Comparison of ENCODE assay signal across 11 cellular contexts in the genomic region with DNA sequence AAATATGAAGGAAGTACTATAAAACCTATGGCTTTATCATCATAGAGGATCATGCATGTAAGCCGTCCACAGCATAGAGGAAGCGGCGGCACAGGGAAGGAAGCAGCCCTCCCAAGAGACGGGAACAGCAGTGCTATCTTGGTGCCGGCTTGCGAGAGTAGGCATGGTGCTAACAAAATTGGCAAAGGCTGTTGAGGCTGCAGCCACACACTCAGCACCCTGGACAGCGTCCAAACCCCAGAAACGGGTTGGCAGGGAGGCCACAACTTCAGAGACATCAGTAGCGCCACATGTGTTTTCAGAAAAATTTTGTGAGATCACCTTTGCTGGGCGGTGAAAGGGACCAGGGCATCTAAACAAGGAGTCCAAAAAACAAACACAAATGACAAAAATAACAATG. TPM values are rescaled to one million over a fixed set of nuclear protein-coding genes. Genes with fewer than 3 reads are reported as not detected.
DNase-seq lines count a peak whose midpoint lies in the region; ATAC-seq and TF ChIP-seq lines count a peak whose summit lies in the region.
"Had no signal": no experiment of that assay in that cellular context is flagged by ENCODE, and none has a peak within 500 bp of the region (broad histone marks: within the 10 kb centered on the region; RNA-seq: fewer than 3 reads in every experiment).

No MANE protein-coding gene starts in this region.

- peaks cover 4 to 19% (median 13%) of the 10 kb centered on the region in 5 donors for H3K9me3 Mint-ChIP-seq in CD8-positive, alpha-beta memory T cell
- H3K9me3 Mint-ChIP-seq in activated CD4-positive, alpha-beta memory T cell treated with anti-CD3 and anti-CD28 coated beads for 36 hours: peaks cover 15% of the 10 kb centered on the region
- H3K9me3 Mint-ChIP-seq: T-helper 1 cell treated with Interleukin-12 subunit alpha and Interleukin-12 subunit beta and Interleukin-4 antibody, amounts not matched to agents 30 μg/mL and 1 μg/mL, for 36 hours had no signal

- no peak overlapping the region for H2BK15ac ChIP-seq in mesenchymal stem cell (ENCODE audit: low read depth, poor library complexity, severe bottlenecking)

- H4K20me1 ChIP-seq in Loucy (ENCODE audit: insufficient read depth, low read length, poor library complexity, severe bottlenecking): peaks cover 4% of the 10 kb centered on the region

- H3F3A ChIP-seq in Loucy (ENCODE audit: low read depth): peaks cover 5% of the 10 kb centered on the region

- no peaks in the 10 kb centered on the region for H3K36me3 Mint-ChIP-seq in CD8-positive, alpha-beta memory T cell
- H3K36me3 Mint-ChIP-seq in activated CD4-positive, alpha-beta memory T cell treated with anti-CD3 and anti-CD28 coated beads for 36 hours: no peaks in the 10 kb centered on the region

- in situ Hi-C loops in astrocyte of the spinal cord (cut with HindIII; ENCODE audit: low sequenced_read_pairs): no loop called here

- H3K9me3 ChIP-seq in Loucy (ENCODE audit: insufficient read depth, low read depth, low read length) (no peaks in the 10 kb centered on the region), mesenchymal stem cell (ENCODE audit: control insufficient read depth, low read length) (peaks cover 10% of the 10 kb centered on the region)
- no peaks in the 10 kb centered on the region for H3K9me3 ChIP-seq in CD8-positive, alpha-beta memory T cell (ENCODE audit: low read length)

- H3K9ac ChIP-seq in Loucy (ENCODE audit: low read depth, low read length, poor library complexity, severe bottlenecking) (no peak overlapping the region), mesenchymal stem cell (ENCODE audit: low read length) (no peak overlapping the region)

- no peak overlapping the region for H3K14ac ChIP-seq in mesenchymal stem cell (ENCODE audit: low read length in 2 of 2)

- H3K4me3 ChIP-seq in Loucy (ENCODE audit: low read length, poor library complexity, severe bottlenecking): peak overlapping the region; percentile 50
- H3K4me3 ChIP-seq in astrocyte of the spinal cord (ENCODE audit: low read depth, low read length): no peak overlapping the region
- H3K4me3 ChIP-seq in mesenchymal stem cell (ENCODE audit: insufficient read depth in 1 of 2, low read depth in 1 of 2, low read length in 2 of 2): no peak overlapping the region
- no peak overlapping the region for H3K4me3 ChIP-seq in CD8-positive, alpha-beta memory T cell (ENCODE audit: low read length)

- POLR2A ChIA-PET in CD8-positive, alpha-beta memory T cell (lab: Charles Lee): no interaction called here
- POLR2A ChIA-PET in activated CD4-positive, alpha-beta memory T cell treated with anti-CD3 and anti-CD28 coated beads for 36 hours (lab: Charles Lee): no interaction called here

- DNase-seq in GM10266 (ENCODE audit: extremely low spot score) (peak; percentile 8), astrocyte of the spinal cord (ENCODE audit: low read depth, low spot score) (peak; percentile 58), mesenchymal stem cell (peak; percentile 5)
- no peak for DNase-seq in CD8-positive, alpha-beta memory T cell
- no peak for DNase-seq in activated CD4-positive, alpha-beta memory T cell treated with anti-CD3 and anti-CD28 coated beads for 36 hours
- DNase-seq: EL, NCI-H1436 treated with DMSO at 0.1 percent for 48 hours had no signal

- CTCF ChIA-PET in CD8-positive, alpha-beta memory T cell (lab: Charles Lee): no interaction called here
- CTCF ChIA-PET in activated CD4-positive, alpha-beta memory T cell treated with anti-CD3 and anti-CD28 coated beads for 36 hours (lab: Charles Lee): no interaction called here

- H3K27me3 Mint-ChIP-seq in CD8-positive, alpha-beta memory T cell: peaks cover 0 to 3% of the 10 kb centered on the region in 2 donors
- H3K27me3 Mint-ChIP-seq in activated CD4-positive, alpha-beta memory T cell treated with anti-CD3 and anti-CD28 coated beads for 36 hours: no peaks in the 10 kb centered on the region

- no peak overlapping the region for H2BK12ac ChIP-seq in mesenchymal stem cell (ENCODE audit: low read length in 2 of 2)

- peaks cover 44% of the 10 kb centered on the region for H3K4me1 ChIP-seq in Loucy (ENCODE audit: insufficient read depth, low read length, poor library complexity, severe bottlenecking)
- H3K4me1 ChIP-seq in mesenchymal stem cell (ENCODE audit: control insufficient read depth, insufficient read depth, low read depth, low read length): no peaks in the 10 kb centered on the region
- H3K4me1 ChIP-seq in CD8-positive, alpha-beta memory T cell (ENCODE audit: insufficient read depth, low read length): no peaks in the 10 kb centered on the region

- 48% methylated on average over 8 of the region's 10 CpGs for WGBS in mesenchymal stem cell

- no peaks in the 10 kb centered on the region for H3K27me3 ChIP-seq in Loucy (ENCODE audit: insufficient read depth, low read length, poor library complexity, severe bottlenecking)
- H3K27me3 ChIP-seq in mesenchymal stem cell (ENCODE audit: control insufficient read depth in 1 of 2, insufficient read depth in 1 of 2, low read length in 2 of 2): no peaks in the 10 kb centered on the region
- no peaks in the 10 kb centered on the region for H3K27me3 ChIP-seq in CD8-positive, alpha-beta memory T cell (ENCODE audit: insufficient read depth, low read length, poor library complexity, severe bottlenecking)

- peaks cover 15% of the 10 kb centered on the region for H3K79me2 ChIP-seq in Loucy (ENCODE audit: insufficient read depth, low read length)

- H3K4me3 Mint-ChIP-seq in CD8-positive, alpha-beta memory T cell: no peak overlapping the region
- H3K4me3 Mint-ChIP-seq in activated CD4-positive, alpha-beta memory T cell treated with anti-CD3 and anti-CD28 coated beads for 36 hours: no peak overlapping the region
- H3K4me3 Mint-ChIP-seq: T-helper 1 cell treated with Interleukin-12 subunit alpha and Interleukin-12 subunit beta and Interleukin-4 antibody, amounts not matched to agents 30 μg/mL and 1 μg/mL, for 36 hours had no signal

- H3K9me2 ChIP-seq in Loucy (replicated peaks; ENCODE audit: low read depth, low read length): no peaks in the 10 kb centered on the region

- ATAC-seq in GM19324 (IDR thresholded peaks at IDR 0.05; ENCODE audit: low FRiP score, unreplicated experiment) (no peak), HG03439 (IDR thresholded peaks at IDR 0.05; ENCODE audit: unreplicated experiment) (no peak)

- H3K4me2 ChIP-seq in Loucy (ENCODE audit: low read depth, low read length, poor library complexity, severe bottlenecking): peak overlapping the region; percentile 64
- H3K4me2 ChIP-seq in mesenchymal stem cell (ENCODE audit: low read length, poor library complexity, severe bottlenecking): no peak overlapping the region

- H3K4me1 Mint-ChIP-seq in CD8-positive, alpha-beta memory T cell: no peaks in the 10 kb centered on the region
- H3K4me1 Mint-ChIP-seq in activated CD4-positive, alpha-beta memory T cell treated with anti-CD3 and anti-CD28 coated beads for 36 hours (ENCODE audit: low read depth): no peaks in the 10 kb centered on the region

- H4K8ac ChIP-seq in mesenchymal stem cell (ENCODE audit: low read length): no peak overlapping the region

- H2AFZ ChIP-seq in Loucy (ENCODE audit: low read length): no peak overlapping the region
- no peak overlapping the region for H2AFZ ChIP-seq in mesenchymal stem cell (ENCODE audit: low read depth, low read length)

- no peaks in the 10 kb centered on the region for H3K79me1 ChIP-seq in mesenchymal stem cell (replicated peaks; ENCODE audit: low read length, poor library complexity, severe bottlenecking)

- H3K18ac ChIP-seq in mesenchymal stem cell (ENCODE audit: low read depth in 1 of 2, low read length in 2 of 2): no peak overlapping the region

- H3K23ac ChIP-seq in mesenchymal stem cell (ENCODE audit: low read length in 2 of 2): no peak overlapping the region

- no peak overlapping the region for H2BK5ac ChIP-seq in mesenchymal stem cell (ENCODE audit: low read depth, low read length, poor library complexity, severe bottlenecking)

- no peak overlapping the region for H3K4ac ChIP-seq in mesenchymal stem cell (ENCODE audit: low read depth in 1 of 2, low read length in 2 of 2)

- TF ChIP-seq CTCF in GM10266 (IDR thresholded peaks at IDR 0.05; ENCODE audit: control insufficient read depth, insufficient read depth, low read depth, missing control alignments): no peak
- TF ChIP-seq CTCF in Loucy (conservative IDR thresholded peaks at IDR 0.05; ENCODE audit: low read length): no peak
- no peak for TF ChIP-seq CTCF in astrocyte of the spinal cord (IDR thresholded peaks at IDR 0.05; ENCODE audit: low read depth, low read length)

- no peak overlapping the region for H4K91ac ChIP-seq in mesenchymal stem cell (ENCODE audit: low read length)

- intact Hi-C loops in activated CD4-positive, alpha-beta memory T cell treated with anti-CD3 and anti-CD28 coated beads for 36 hours (cut with micrococcal nuclease): no loop called here

- H3K36me3 ChIP-seq in Loucy (ENCODE audit: insufficient read depth, low read length): no peaks in the 10 kb centered on the region; the same call in 1 of the 2 replicates
- no peaks in the 10 kb centered on the region for H3K36me3 ChIP-seq in mesenchymal stem cell (ENCODE audit: control insufficient read depth in 1 of 2, insufficient read depth in 2 of 2, low read depth in 1 of 2, low read length in 2 of 2)
- H3K36me3 ChIP-seq in CD8-positive, alpha-beta memory T cell (ENCODE audit: insufficient read depth, low read length): no peaks in the 10 kb centered on the region

- no peak overlapping the region for H2AK5ac ChIP-seq in mesenchymal stem cell (ENCODE audit: low read length, severe bottlenecking)

- no peak overlapping the region for H3K27ac ChIP-seq in mesenchymal stem cell (ENCODE audit: low read length, poor library complexity, severe bottlenecking)
- H3K27ac ChIP-seq in CD8-positive, alpha-beta memory T cell (ENCODE audit: low read depth, low read length): no peak overlapping the region

- no peak overlapping the region for H2BK120ac ChIP-seq in mesenchymal stem cell (ENCODE audit: low read depth, low read length)

- peak overlapping the region in 1 of 8 donors; percentile 47 for H3K27ac Mint-ChIP-seq in CD8-positive, alpha-beta memory T cell
- H3K27ac Mint-ChIP-seq in activated CD4-positive, alpha-beta memory T cell treated with anti-CD3 and anti-CD28 coated beads for 36 hours: no peak overlapping the region
- H3K27ac Mint-ChIP-seq: T-helper 1 cell treated with Interleukin-12 subunit alpha and Interleukin-12 subunit beta and Interleukin-4 antibody, amounts not matched to agents 30 μg/mL and 1 μg/mL, for 36 hours had no signal

RNA-seq across cellular contexts. Expression of a gene that starts 37.7 kb away (rescaled TPM):
- polyA plus RNA-seq in mesenchymal stem cell (2013, experiment 1 of 2): 0.10 TPM
- 0.01 TPM for polyA plus RNA-seq in mesenchymal stem cell (2013, experiment 2 of 2)
- total RNA-seq in CD8-positive, alpha-beta memory T cell: not detected
- not detected for polyA plus RNA-seq in CD8-positive, alpha-beta memory T cell
- not detected for total RNA-seq in activated CD4-positive, alpha-beta memory T cell treated with anti-CD3 and anti-CD28 coated beads for 36 hours

Comparison
In these comparisons a context has a peak if more than half of its experiments do, and no peak if none do; other contexts are left out.
1. DNase-seq: peak in GM10266 (single experiment), astrocyte of the spinal cord (single experiment) and mesenchymal stem cell (single experiment); none in CD8-positive, alpha-beta memory T cell (0 of 5) and activated CD4-positive, alpha-beta memory T cell treated with anti-CD3 and anti-CD28 coated beads for 36 hours (single experiment).